Comparison of ENCODE assay signal across 8 cellular contexts in the genomic region with DNA sequence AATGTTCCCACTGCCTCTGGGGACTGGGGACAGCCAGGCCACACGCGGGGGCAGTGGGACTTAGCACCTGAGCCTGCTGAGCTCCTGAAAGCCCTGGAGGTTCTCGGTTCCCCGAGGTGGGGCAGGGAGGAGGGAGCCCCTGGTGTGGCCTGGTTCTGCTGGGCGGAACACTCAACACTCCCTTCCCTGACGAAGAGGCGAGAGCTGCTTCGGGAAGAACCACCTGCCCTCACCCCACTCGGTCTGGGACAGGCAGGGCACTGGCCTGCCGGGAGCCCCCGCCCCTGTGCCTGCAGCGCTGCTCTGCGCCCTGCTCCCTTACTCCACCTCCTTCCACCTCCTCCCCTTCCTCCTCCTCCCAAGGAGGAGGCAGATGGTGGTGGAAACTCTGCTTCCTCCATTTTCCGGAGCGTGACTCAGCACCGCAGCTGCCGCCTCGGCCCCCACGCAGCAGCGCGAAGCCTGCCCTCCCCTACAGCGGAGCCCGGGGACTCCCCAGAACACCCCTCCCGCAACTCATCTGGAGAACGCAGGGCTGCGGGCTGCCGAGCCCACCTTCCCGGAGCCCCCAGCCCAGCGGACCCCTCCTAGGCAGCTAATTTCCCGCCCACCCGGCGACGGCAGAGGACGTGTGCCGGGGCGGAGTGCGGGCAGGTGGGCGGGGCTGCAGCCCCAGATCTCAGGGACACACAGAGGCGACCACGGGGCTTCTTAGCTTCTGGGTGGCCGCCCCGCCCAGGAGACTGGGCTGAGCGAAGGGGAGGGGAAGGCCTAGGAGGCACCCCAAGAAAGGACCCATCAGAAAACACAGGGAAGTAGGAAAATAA. TPM values are rescaled to one million over a fixed set of nuclear protein-coding genes. Genes with fewer than 3 reads are reported as not detected.
DNase-seq lines count a peak whose midpoint lies in the region; ATAC-seq lines count a peak whose summit lies in the region.

No MANE protein-coding gene starts in this region.

- H2AK5ac ChIP-seq in mesendoderm (ENCODE audit: low read length) = peak overlapping the region; percentile 87

- H3K56ac ChIP-seq in mesendoderm (ENCODE audit: low read length) = peak overlapping the region; percentile 96

- no peaks in the 10 kb centered on the region for H3K79me1 ChIP-seq in mesendoderm (ENCODE audit: low read length)

- no peaks in the 10 kb centered on the region for H3K27me3 ChIP-seq in mesendoderm (ENCODE audit: insufficient read depth, low read length, poor library complexity)

- CTCF ChIA-PET in activated CD4-positive, alpha-beta memory T cell treated with anti-CD3 and anti-CD28 coated beads for 36 hours (lab: Charles Lee) = interaction anchor here (1.1 to 2.2 kb wide), 6 partner anchors 10 to 93 kb away, joined by 3 to 10 read pairs (median 6); no protein-coding TSS in a partner anchor

- peak overlapping the region; percentile 62 for H3K4me3 Mint-ChIP-seq in activated CD4-positive, alpha-beta memory T cell treated with anti-CD3 and anti-CD28 coated beads for 36 hours
- H3K4me3 Mint-ChIP-seq in effector memory CD8-positive, alpha-beta T cell = peak overlapping the region; percentile 82 to 85

- peak overlapping the region; percentile 84 for H2BK120ac ChIP-seq in mesendoderm (ENCODE audit: low read depth, low read length)

- H3K4ac ChIP-seq in mesendoderm (ENCODE audit: low read depth, low read length) = peak overlapping the region; percentile 89

- peak; percentile 92 for DNase-seq in GM03348 (ENCODE audit: low spot score)
- peak; percentile 90 for DNase-seq in NCI-H226
- DNase-seq in activated CD4-positive, alpha-beta memory T cell treated with anti-CD3 and anti-CD28 coated beads for 36 hours = peak; percentile 88
- peak; percentile 33 to 43 (median 36) for DNase-seq in effector memory CD8-positive, alpha-beta T cell
- DNase-seq in mesendoderm = peak; percentile 95
- peak; percentile 68 for DNase-seq in stimulated activated CD8-positive, alpha-beta memory T cell treated with anti-CD3 and anti-CD28 coated beads, Interleukin-12 subunit alpha, Interleukin-12 subunit beta, amount 100 ng/mL, for 4 hours (ENCODE audit: low read depth)
- DNase-seq in NCI-H2081 (lab: John Stamatoyannopoulos, UW) = no peak

- H3K27ac ChIP-seq in mesendoderm (ENCODE audit: low read depth, low read length) = peak overlapping the region; percentile 90

- peak overlapping the region; percentile 73 for H2BK5ac ChIP-seq in mesendoderm (ENCODE audit: low read length)

- no peaks in the 10 kb centered on the region for H3K36me3 ChIP-seq in mesendoderm (ENCODE audit: control insufficient read depth, insufficient read depth, low read length)

- H3K4me1 Mint-ChIP-seq in activated CD4-positive, alpha-beta memory T cell treated with anti-CD3 and anti-CD28 coated beads for 36 hours (ENCODE audit: low read depth) = peaks cover 12% of the 10 kb centered on the region
- peaks cover 9 to 12% of the 10 kb centered on the region in 2 donors for H3K4me1 Mint-ChIP-seq in effector memory CD8-positive, alpha-beta T cell (ENCODE audit: low read depth in 2 of 2)

- H3K4me1 ChIP-seq in mesendoderm (ENCODE audit: control insufficient read depth, low read depth, low read length) = peaks cover 20% of the 10 kb centered on the region

- H3K4me2 ChIP-seq in mesendoderm (ENCODE audit: low read length) = peak overlapping the region; percentile 81

- no CpG with 5 or more reads among the region's 43 CpGs for whole genome bisulfite sequencing in mesendoderm (ENCODE audit: extremely low coverage, insufficient coverage, low lambda C conversion rate)

- peak overlapping the region; percentile 11 for H3K4me3 ChIP-seq in mesendoderm (ENCODE audit: low read length)

- intact Hi-C loops in activated CD4-positive, alpha-beta memory T cell treated with anti-CD3 and anti-CD28 coated beads for 36 hours (cut with micrococcal nuclease) = loop anchor here (2.0 to 5.0 kb wide), 3 partner anchors 17 to 75 kb away; a partner anchor contains a TSS

- H3K18ac ChIP-seq in mesendoderm (ENCODE audit: low read length) = peak overlapping the region; percentile 81

- H3K9me3 Mint-ChIP-seq in activated CD4-positive, alpha-beta memory T cell treated with anti-CD3 and anti-CD28 coated beads for 36 hours = no peaks in the 10 kb centered on the region
- H3K9me3 Mint-ChIP-seq in effector memory CD8-positive, alpha-beta T cell = no peaks in the 10 kb centered on the region

- no peak overlapping the region for H4K5ac ChIP-seq in mesendoderm (ENCODE audit: low read length)

- no peak overlapping the region for H4K8ac ChIP-seq in mesendoderm (ENCODE audit: low read depth, low read length)

- peak overlapping the region; percentile 58 for H3K27ac Mint-ChIP-seq in activated CD4-positive, alpha-beta memory T cell treated with anti-CD3 and anti-CD28 coated beads for 36 hours
- H3K27ac Mint-ChIP-seq in effector memory CD8-positive, alpha-beta T cell = peak overlapping the region; percentile 68 to 76

- POLR2A ChIA-PET in activated CD4-positive, alpha-beta memory T cell treated with anti-CD3 and anti-CD28 coated beads for 36 hours (lab: Charles Lee) = interaction anchor here (1.8 to 3.2 kb wide), 4 partner anchors 10 to 75 kb away, joined by 5 to 15 read pairs (median 8); a partner anchor contains a TSS

- H3K79me2 ChIP-seq in mesendoderm (ENCODE audit: control insufficient read depth, insufficient read depth, low read length) = no peaks in the 10 kb centered on the region

- no peaks in the 10 kb centered on the region for H3K27me3 Mint-ChIP-seq in activated CD4-positive, alpha-beta memory T cell treated with anti-CD3 and anti-CD28 coated beads for 36 hours
- peaks cover 6 to 49% of the 10 kb centered on the region in 2 donors for H3K27me3 Mint-ChIP-seq in effector memory CD8-positive, alpha-beta T cell

- H3K23ac ChIP-seq in mesendoderm (ENCODE audit: low read length) = peak overlapping the region; percentile 92

- H3K36me3 Mint-ChIP-seq in activated CD4-positive, alpha-beta memory T cell treated with anti-CD3 and anti-CD28 coated beads for 36 hours = no peaks in the 10 kb centered on the region
- H3K36me3 Mint-ChIP-seq in effector memory CD8-positive, alpha-beta T cell (ENCODE audit: insufficient read depth) = no peaks in the 10 kb centered on the region

- H2BK15ac ChIP-seq in mesendoderm (replicated peaks; ENCODE audit: low read depth) = no peak overlapping the region

- ATAC-seq in HG02678 (IDR thresholded peaks at IDR 0.05; ENCODE audit: unreplicated experiment) = peak; percentile 47
- ATAC-seq in effector memory CD8-positive, alpha-beta T cell (replicated peaks) = peak; percentile 82

- H3K9ac ChIP-seq in mesendoderm (ENCODE audit: low read length) = peak overlapping the region; percentile 81

RNA-seq across cellular contexts. Expression of a gene that starts 11.7 kb away (rescaled TPM):
- 10 to 100 TPM; 66.7 to 71.5 TPM for total RNA-seq in activated CD4-positive, alpha-beta memory T cell treated with anti-CD3 and anti-CD28 coated beads for 36 hours
- polyA plus RNA-seq in mesendoderm (2013, experiment 1 of 2) = 34.4 TPM
- polyA plus RNA-seq in mesendoderm (2013, experiment 2 of 2) = 34.6 TPM

RNA-seq across cellular contexts. Expression of a gene that starts 46.3 kb away (rescaled TPM):
- total RNA-seq in activated CD4-positive, alpha-beta memory T cell treated with anti-CD3 and anti-CD28 coated beads for 36 hours = 1 to 10 TPM; 2.3 to 3.3 TPM
- polyA plus RNA-seq in mesendoderm (2013, experiment 1 of 2) = 2.0 TPM
- polyA plus RNA-seq in mesendoderm (2013, experiment 2 of 2) = 2.1 TPM

Comparison
In these comparisons a context has a peak if more than half of its experiments do, and no peak if none do; other contexts are left out.
1. DNase-seq: peak in GM03348 (single experiment), NCI-H226 (single experiment), activated CD4-positive, alpha-beta memory T cell treated with anti-CD3 and anti-CD28 coated beads for 36 hours (single experiment), effector memory CD8-positive, alpha-beta T cell (3 of 3), mesendoderm (single experiment) and stimulated activated CD8-positive, alpha-beta memory T cell treated with anti-CD3 and anti-CD28 coated beads, Interleukin-12 subunit alpha, Interleukin-12 subunit beta, amount 100 ng/mL, for 4 hours (single experiment); none in NCI-H2081 (0 of 2).